Comparison of ENCODE assay signal across 9 cellular contexts in genomic region chr11:125517116-125517804, GRCh38. TPM values are rescaled to one million over a fixed set of nuclear protein-coding genes. Genes with fewer than 3 reads are reported as not detected.
DNase-seq lines count a peak whose midpoint lies in the region; ATAC-seq and TF ChIP-seq lines count a peak whose summit lies in the region.
"Had no signal": no experiment of that assay in that cellular context is flagged by ENCODE, and none has a peak within 500 bp of the region (broad histone marks: within the 10 kb centered on the region; RNA-seq: fewer than 3 reads in every experiment).

No MANE protein-coding gene starts in this region.

- no peak overlapping the region for H3K4me3 Mint-ChIP-seq in naive thymus-derived CD8-positive, alpha-beta T cell

- peaks cover 0 to 2% (median 0%) of the 10 kb centered on the region in 9 donors for H3K9me3 Mint-ChIP-seq in naive thymus-derived CD8-positive, alpha-beta T cell

- POLR2A ChIA-PET in naive thymus-derived CD8-positive, alpha-beta T cell (lab: Charles Lee) = no interaction called here

- H3K27ac Mint-ChIP-seq in naive thymus-derived CD8-positive, alpha-beta T cell = peak overlapping the region in 3 of 10 donors; percentile 0 to 32 (median 11)

- H3K27ac ChIP-seq in DND-41 (ENCODE audit: low read length) (no peak overlapping the region), mesodermal cell (ENCODE audit: low read depth, low read length, severe bottlenecking) (peak overlapping the region; percentile 52)
- H3K27ac ChIP-seq: RWPE1 had no signal

- no peak overlapping the region for H3K4me2 ChIP-seq in DND-41 (ENCODE audit: insufficient read depth, low read length)

- H3K79me2 ChIP-seq in DND-41 (ENCODE audit: insufficient read depth, low read length) = no peaks in the 10 kb centered on the region

- no peak overlapping the region for H3K9ac ChIP-seq in DND-41 (ENCODE audit: low read depth, low read length)

- H3K36me3 ChIP-seq in DND-41 (ENCODE audit: insufficient read depth, low read length) (no peaks in the 10 kb centered on the region), mesodermal cell (ENCODE audit: control insufficient read depth, insufficient read depth, low read length) (no peaks in the 10 kb centered on the region)

- H3K4me3 ChIP-seq in DND-41 (ENCODE audit: low read depth in 1 of 2, low read length in 2 of 2) = no peak overlapping the region
- no peak overlapping the region for H3K4me3 ChIP-seq in mesodermal cell (ENCODE audit: extremely low read depth, insufficient read depth, low read length, poor library complexity, severe bottlenecking)

- no peak for TF ChIP-seq CTCF in DND-41 (IDR thresholded peaks at IDR 0.05; ENCODE audit: borderline replicate concordance, extremely low read depth, low read length, poor library complexity, severe bottlenecking)

- no peaks in the 10 kb centered on the region for H4K20me1 ChIP-seq in DND-41 (ENCODE audit: insufficient read depth, low read length)

- peaks cover 15 to 47% (median 40%) of the 10 kb centered on the region in 4 donors for H3K4me1 Mint-ChIP-seq in naive thymus-derived CD8-positive, alpha-beta T cell

- DNase-seq in DND-41 = peak; percentile 20
- peak; percentile 28 for DNase-seq in NCI-H146 treated with DMSO at 0.1 percent for 48 hours (lab: John Stamatoyannopoulos, UW; ENCODE audit: unreplicated experiment)
- peak; percentile 60 for DNase-seq in dedifferentiated amniotic fluid mesenchymal stem cell (ENCODE audit: extremely low spot score)
- no peak for DNase-seq in mucosa of gallbladder (ENCODE audit: low spot score)
- DNase-seq in stimulated activated naive CD4-positive, alpha-beta T cell treated with Interleukin-2 at 50 U/mL for 16 hours (lab: John Stamatoyannopoulos, UW) = no peak
- no peak for DNase-seq in naive thymus-derived CD8-positive, alpha-beta T cell

- H3K4me1 ChIP-seq in DND-41 (ENCODE audit: insufficient read depth, low read length) (peaks cover 11% of the 10 kb centered on the region), mesodermal cell (ENCODE audit: control insufficient read depth, insufficient read depth, low read length, poor library complexity, severe bottlenecking) (peaks cover 10% of the 10 kb centered on the region)

- peaks cover 3% of the 10 kb centered on the region for H3K27me3 ChIP-seq in DND-41 (ENCODE audit: insufficient read depth, low read length, poor library complexity)

- no peaks in the 10 kb centered on the region for H3K27me3 Mint-ChIP-seq in naive thymus-derived CD8-positive, alpha-beta T cell

- H2AFZ ChIP-seq in DND-41 (ENCODE audit: low read depth, low read length) = no peak overlapping the region

- WGBS in mesodermal cell (ENCODE audit: insufficient coverage in 2 of 2), 2 experiments = 20 to 43% methylated on average over 2 of the region's 4 CpGs

- ATAC-seq in DND-41 (ENCODE audit: insufficient read depth, low read depth) (peak; percentile 13; the same call in 1 of the 3 replicates), GM19452 (IDR thresholded peaks at IDR 0.05; ENCODE audit: unreplicated experiment) (no peak)
- ATAC-seq in naive thymus-derived CD8-positive, alpha-beta T cell = no peak

- no peaks in the 10 kb centered on the region for H3K36me3 Mint-ChIP-seq in naive thymus-derived CD8-positive, alpha-beta T cell

- H3K9me3 ChIP-seq in DND-41 (ENCODE audit: insufficient read depth, low read length, severe bottlenecking) = peaks cover 3% of the 10 kb centered on the region
- H3K9me3 ChIP-seq in mesodermal cell (ENCODE audit: control insufficient read depth, low read length) = peaks cover 8% of the 10 kb centered on the region

RNA-seq across cellular contexts. Expression of gene FEZ1, which starts 21.2 kb away (rescaled TPM):
- polyA plus RNA-seq in mesodermal cell (2013, experiment 1 of 2) = 85.6 TPM
- polyA plus RNA-seq in mesodermal cell (2013, experiment 2 of 2) = 58.9 TPM
- 23.0 TPM for total RNA-seq in mucosa of gallbladder
- not detected for total RNA-seq in naive thymus-derived CD8-positive, alpha-beta T cell
- 10 to 100 TPM in 1 of 3 donors, 1 to 10 TPM in 2; 1.1 to 11.6 (median 1.7) TPM for polyA plus RNA-seq in naive thymus-derived CD8-positive, alpha-beta T cell

RNA-seq across cellular contexts. Expression of gene EI24, which starts 52.0 kb away (rescaled TPM):
- 110 TPM for polyA plus RNA-seq in mesodermal cell (2013, experiment 1 of 2)
- 104 TPM for polyA plus RNA-seq in mesodermal cell (2013, experiment 2 of 2)
- total RNA-seq in mucosa of gallbladder = 77.3 TPM
- total RNA-seq in naive thymus-derived CD8-positive, alpha-beta T cell = 10 to 100 TPM; 34.6 to 39.4 TPM
- polyA plus RNA-seq in naive thymus-derived CD8-positive, alpha-beta T cell = 10 to 100 TPM; 56.0 to 84.4 (median 74.0) TPM

Comparison
In these comparisons a context has a peak if more than half of its experiments do, and no peak if none do; other contexts are left out.
1. DNase-seq: peak in DND-41 (single experiment), NCI-H146 treated with DMSO at 0.1 percent for 48 hours (single experiment) and dedifferentiated amniotic fluid mesenchymal stem cell (single experiment); none in mucosa of gallbladder (single experiment), stimulated activated naive CD4-positive, alpha-beta T cell treated with Interleukin-2 at 50 U/mL for 16 hours (single experiment) and naive thymus-derived CD8-positive, alpha-beta T cell (0 of 10).
2. RNA of gene FEZ1, which starts 21.2 kb away (total RNA-seq): 23.0 TPM in mucosa of gallbladder (single experiment); not detected in naive thymus-derived CD8-positive, alpha-beta T cell; every median in the first group is over 10 times any median in the second.